Comparison of ENCODE assay signal across 10 cellular contexts in genomic region chr3:186976802-186977201, GRCh38. TPM values are rescaled to one million over a fixed set of nuclear protein-coding genes. Genes with fewer than 3 reads are reported as not detected.
DNase-seq lines count a peak whose midpoint lies in the region; ATAC-seq and TF ChIP-seq lines count a peak whose summit lies in the region.
"Had no signal": no experiment of that assay in that cellular context is flagged by ENCODE, and none has a peak within 500 bp of the region (broad histone marks: within the 10 kb centered on the region; RNA-seq: fewer than 3 reads in every experiment).

No MANE protein-coding gene starts in this region.

- peaks cover 54 to 70% (median 65%) of the 10 kb centered on the region in 10 experiments for H3K4me1 ChIP-seq in BLaER1 treated with 17β-estradiol and CSF1 and Interleukin-3, amounts not matched to agents 10 nM and 100 nM
- H3K4me1 ChIP-seq in right cardiac atrium (ENCODE audit: control insufficient read depth, insufficient read depth, low read length) (peaks cover 14% of the 10 kb centered on the region), psoas muscle (peaks cover 60% of the 10 kb centered on the region)

- H3K9me3 ChIP-seq in BLaER1 treated with 17β-estradiol and CSF1 and Interleukin-3, amounts not matched to agents 10 nM and 100 nM (replicated peaks in 1 of 11), result peaks cover 0 to 5% (median 0%) of the 10 kb centered on the region in 11 experiments; a peak in 1 of 22 replicates
- H3K9me3 ChIP-seq in right cardiac atrium (ENCODE audit: control insufficient read depth, low read length) (no peaks in the 10 kb centered on the region), psoas muscle (no peaks in the 10 kb centered on the region)

- H3K27me3 Mint-ChIP-seq in activated B cell treated with CpG ODN at 0.5 μM for 24 hours, result no peaks in the 10 kb centered on the region

- H3K27me3 ChIP-seq in BLaER1 treated with 17β-estradiol and CSF1 and Interleukin-3, amounts not matched to agents 10 nM and 100 nM, result no peaks in the 10 kb centered on the region
- no peaks in the 10 kb centered on the region for H3K27me3 ChIP-seq in right cardiac atrium (ENCODE audit: control insufficient read depth, insufficient read depth)
- no peaks in the 10 kb centered on the region for H3K27me3 ChIP-seq in psoas muscle (ENCODE audit: insufficient read depth in 3 of 3, low read length in 2 of 3)

- H3K9me3 Mint-ChIP-seq in activated B cell treated with CpG ODN at 0.5 μM for 24 hours, result no peaks in the 10 kb centered on the region

- DNase-seq in activated B cell treated with CpG ODN at 0.5 μM for 24 hours (no peak), right cardiac atrium (no peak), psoas muscle (no peak), NCI-H1048 (lab: John Stamatoyannopoulos, UW) (no peak), foreskin melanocyte (no peak), HCEC 1CT (no peak)

- 22% methylated on average over 5 of the region's 5 CpGs for WGBS in right cardiac atrium
- 5 to 11% (median 11%) methylated on average over 5 of the region's 5 CpGs for WGBS in psoas muscle, 3 donors

- H3K4me3 ChIP-seq in BLaER1 treated with 17β-estradiol and CSF1 and Interleukin-3, amounts not matched to agents 10 nM and 100 nM, result peak overlapping the region in 7 of 10 experiments; percentile 1 to 21 (median 14); a peak in 5 of 20 replicates
- H3K4me3 ChIP-seq in right cardiac atrium (ENCODE audit: low read length) (no peak overlapping the region), psoas muscle (peak overlapping the region; percentile 51)
- H3K4me3 ChIP-seq: smooth muscle cell had no signal

- H3K27ac Mint-ChIP-seq in activated B cell treated with CpG ODN at 0.5 μM for 24 hours, result peak overlapping the region; percentile 61

- POLR2A ChIA-PET in activated B cell treated with CpG ODN at 0.5 μM for 24 hours (lab: Charles Lee), result no interaction called here

- no peak for TF ChIP-seq CTCF in activated B cell treated with CpG ODN at 0.5 μM for 24 hours (IDR thresholded peaks at IDR 0.05)
- no peak for TF ChIP-seq CTCF in psoas muscle (IDR thresholded peaks at IDR 0.05)

- ATAC-seq in activated B cell treated with CpG ODN at 0.5 μM for 24 hours (ENCODE audit: low read depth), result no peak
- peak; percentile 50 to 69 for ATAC-seq in right cardiac atrium
- ATAC-seq in psoas muscle, result peak; percentile 44 to 70 (median 65)
- ATAC-seq in HG03442 (IDR thresholded peaks at IDR 0.05; ENCODE audit: unreplicated experiment), result no peak

- peak overlapping the region; percentile 36 to 82 (median 65); a peak in 21 of 22 replicates for H3K9ac ChIP-seq in BLaER1 treated with 17β-estradiol and CSF1 and Interleukin-3, amounts not matched to agents 10 nM and 100 nM

- H3K27ac ChIP-seq in BLaER1 treated with 17β-estradiol and CSF1 and Interleukin-3, amounts not matched to agents 10 nM and 100 nM, result peak overlapping the region; percentile 44 to 90 (median 71)
- H3K27ac ChIP-seq in right cardiac atrium (ENCODE audit: low read length), result peak overlapping the region; percentile 96
- H3K27ac ChIP-seq in psoas muscle, result peak overlapping the region; percentile 96
- H3K27ac ChIP-seq: VCaP had no signal

- intact Hi-C loops in activated B cell treated with CpG ODN at 0.5 μM for 24 hours (cut with micrococcal nuclease), result no loop called here
- intact Hi-C loops in right cardiac atrium (cut with DNase I), result loop anchor here in 2 of 4 donors (5.0 kb wide), 2 partner anchors 40 to 45 kb away; partner anchors contain the start of gene ST6GAL1 (in 1 of the 2)
- intact Hi-C loops in psoas muscle (cut with DNase I), result loop anchor here (5.0 kb wide), 1 partner anchor 45 kb away; the partner anchor contains the start of gene ST6GAL1 (in 2 of the 2)

- H3K4me2 ChIP-seq in BLaER1 treated with 17β-estradiol and CSF1 and Interleukin-3, amounts not matched to agents 10 nM and 100 nM, result peak overlapping the region; percentile 73 to 91 (median 86)
- H3K4me2 ChIP-seq: smooth muscle cell had no signal

- H3K36me3 ChIP-seq in BLaER1 treated with 17β-estradiol and CSF1 and Interleukin-3, amounts not matched to agents 10 nM and 100 nM, result peaks cover 61 to 87% (median 78%) of the 10 kb centered on the region in 11 experiments
- H3K36me3 ChIP-seq in psoas muscle (ENCODE audit: insufficient read depth in 1 of 2, low read depth in 1 of 2), result peaks cover 0 to 4% of the 10 kb centered on the region in 2 donors

- no peak overlapping the region for H3K4me3 Mint-ChIP-seq in activated B cell treated with CpG ODN at 0.5 μM for 24 hours

- CTCF ChIA-PET in activated B cell treated with CpG ODN at 0.5 μM for 24 hours (lab: Charles Lee), result no interaction called here

- peaks cover 84% of the 10 kb centered on the region for H3K36me3 Mint-ChIP-seq in activated B cell treated with CpG ODN at 0.5 μM for 24 hours (ENCODE audit: low read depth)

- H3K4me1 Mint-ChIP-seq in activated B cell treated with CpG ODN at 0.5 μM for 24 hours, result peaks cover 48% of the 10 kb centered on the region

- H4K20me1 ChIP-seq in BLaER1 treated with 17β-estradiol and CSF1 and Interleukin-3, amounts not matched to agents 10 nM and 100 nM, result peaks cover 0 to 91% (median 33%) of the 10 kb centered on the region in 11 experiments; a peak in 13 of 22 replicates

RNA-seq across cellular contexts. Expression of gene ST6GAL1, which starts 46.5 kb away (rescaled TPM):
- 294 and 328 TPM in 2 replicates for total RNA-seq in activated B cell treated with CpG ODN at 0.5 μM for 24 hours
- 10 to 100 TPM; 63.3 to 69.2 (median 65.7) TPM for total RNA-seq in right cardiac atrium
- 25.2 TPM for polyA plus RNA-seq in right cardiac atrium
- 10 to 100 TPM; 11.5 to 25.0 (median 20.5) TPM for total RNA-seq in psoas muscle
- 10 to 100 TPM in 1 of 3 donors, 1 to 10 TPM in 2; 4.2 to 15.3 (median 9.2) TPM for polyA plus RNA-seq in psoas muscle

Comparison
In these comparisons a context has a peak if more than half of its experiments do, and no peak if none do; other contexts are left out.
1. ATAC-seq: peak in right cardiac atrium (2 of 2) and psoas muscle (4 of 4); none in activated B cell treated with CpG ODN at 0.5 μM for 24 hours (single experiment) and HG03442 (single experiment).
2. Peak in every context shown above with its lines, with median percentiles within 50 percentile points of each other: H3K27ac ChIP-seq.